Comparison of ENCODE assay signal across 1 cellular context in the genomic region with DNA sequence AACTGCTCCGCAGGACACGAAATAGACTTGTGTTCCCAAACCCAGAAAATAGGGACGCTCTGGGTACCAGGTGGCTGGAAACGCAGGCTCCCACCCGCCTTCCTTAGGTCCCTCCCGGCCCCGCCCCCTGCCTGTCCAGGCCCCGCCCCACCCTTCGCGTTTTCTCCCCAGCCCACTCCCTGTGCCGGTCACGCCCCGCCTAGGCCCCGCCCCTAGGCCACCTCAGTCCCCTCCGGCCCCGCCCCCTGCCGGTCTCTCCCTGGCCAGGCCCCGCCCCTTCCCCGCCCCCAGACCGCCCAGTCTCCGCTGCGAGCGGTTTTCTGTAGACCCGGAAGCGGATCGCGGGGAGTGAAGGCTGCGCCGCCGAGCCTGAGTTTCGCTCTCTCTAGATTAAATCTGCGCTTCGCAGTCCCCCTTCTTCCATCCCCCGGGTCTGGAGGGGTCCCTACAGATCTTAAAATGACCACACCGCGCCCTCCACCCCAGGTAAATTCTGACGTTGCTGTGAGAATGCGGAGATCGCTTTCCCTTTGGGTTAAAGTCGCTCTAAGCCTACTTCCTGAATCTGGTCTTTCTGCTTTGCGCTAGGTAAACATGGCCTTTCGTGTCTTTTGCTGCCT.
TF ChIP-seq lines count a peak whose summit lies in the region.

No MANE protein-coding gene starts in this region.

TF ChIP-seq in H1, 55 proteins besides CTCF, POLR2A, EP300 and RAD21 (continued from another document):
- TF ChIP-seq TAF7 (optimal IDR thresholded peaks at IDR 0.05; ENCODE audit: borderline replicate concordance, low read depth, low read length) (no peak), POLR2AphosphoS5 (IDR thresholded peaks at IDR 0.05; ENCODE audit: low read depth, low read length) (peak; percentile 63; the same call in 1 of the 2 replicates), SAP30 (IDR thresholded peaks at IDR 0.05; ENCODE audit: insufficient read depth, insufficient replicate concordance, low read length) (no peak), SP1 (IDR thresholded peaks at IDR 0.05; ENCODE audit: low read depth, low read length) (peak; percentile 73; the same call in 1 of the 2 replicates), TBP (IDR thresholded peaks at IDR 0.05; ENCODE audit: low read depth, low read length) (0 out of 2 replicates have a peak, but pooled peaks have one; percentile 24)
- TF ChIP-seq, protein P1, sequence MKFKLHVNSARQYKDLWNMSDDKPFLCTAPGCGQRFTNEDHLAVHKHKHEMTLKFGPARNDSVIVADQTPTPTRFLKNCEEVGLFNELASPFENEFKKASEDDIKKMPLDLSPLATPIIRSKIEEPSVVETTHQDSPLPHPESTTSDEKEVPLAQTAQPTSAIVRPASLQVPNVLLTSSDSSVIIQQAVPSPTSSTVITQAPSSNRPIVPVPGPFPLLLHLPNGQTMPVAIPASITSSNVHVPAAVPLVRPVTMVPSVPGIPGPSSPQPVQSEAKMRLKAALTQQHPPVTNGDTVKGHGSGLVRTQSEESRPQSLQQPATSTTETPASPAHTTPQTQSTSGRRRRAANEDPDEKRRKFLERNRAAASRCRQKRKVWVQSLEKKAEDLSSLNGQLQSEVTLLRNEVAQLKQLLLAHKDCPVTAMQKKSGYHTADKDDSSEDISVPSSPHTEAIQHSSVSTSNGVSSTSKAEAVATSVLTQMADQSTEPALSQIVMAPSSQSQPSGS (IDR thresholded peaks at IDR 0.05; ENCODE audit: low read length), result no peak
